Comparison of ENCODE assay signal across 1 cellular context in genomic region chr7:2956526-2957368, GRCh38.
TF ChIP-seq lines count a peak whose summit lies in the region.

No MANE protein-coding gene starts in this region.

TF ChIP-seq in K562, 482 proteins besides CTCF, POLR2A, EP300 and RAD21 (continued from another document and continues in another):
- TF ChIP-seq ZFP30 (CRISPR knock-in tag; IDR thresholded peaks at IDR 0.05; ENCODE audit: borderline replicate concordance) (no peak), ATF4 (CRISPR knock-in tag; IDR thresholded peaks at IDR 0.05) (peak; percentile 55; the same call in 1 of the 2 replicates), ZNF436 (CRISPR knock-in tag; IDR thresholded peaks at IDR 0.05) (no peak), ZBTB8A (IDR thresholded peaks at IDR 0.05; ENCODE audit: partially characterized antibody) (no peak), ZNF609 (CRISPR knock-in tag; IDR thresholded peaks at IDR 0.05; ENCODE audit: borderline replicate concordance) (no peak), HES1 (IDR thresholded peaks at IDR 0.05; ENCODE audit: low read depth) (no peak), SREBF1 (IDR thresholded peaks at IDR 0.05; ENCODE audit: borderline replicate concordance, low read depth, low read length) (no peak), KAT8 (IDR thresholded peaks at IDR 0.05; ENCODE audit: low read depth) (no peak), RFX7 (CRISPR knock-in tag; IDR thresholded peaks at IDR 0.05) (no peak), EHMT2 (IDR thresholded peaks at IDR 0.05) (peak; percentile 29; the same call in 1 of the 2 replicates), ATF6 (CRISPR knock-in tag; IDR thresholded peaks at IDR 0.05) (no peak), RREB1 (CRISPR knock-in tag; IDR thresholded peaks at IDR 0.05) (no peak), TAF7 (tag; IDR thresholded peaks at IDR 0.05) (peak; percentile 24; the same call in 1 of the 2 replicates), THRAP3 (IDR thresholded peaks at IDR 0.05; ENCODE audit: borderline replicate concordance) (no peak), HNRNPH1 (optimal IDR thresholded peaks at IDR 0.05; ENCODE audit: low read depth, low read length) (no peak), ELF2 (CRISPR knock-in tag; IDR thresholded peaks at IDR 0.05) (0 out of 2 replicates have a peak, but pooled peaks have one; percentile 18), TFAM (CRISPR knock-in tag; conservative IDR thresholded peaks at IDR 0.05) (no peak), THRB (CRISPR knock-in tag; conservative IDR thresholded peaks at IDR 0.05) (no peak), ZNF239 (CRISPR knock-in tag; IDR thresholded peaks at IDR 0.05) (peak; percentile 23), CREB3 (tag; conservative IDR thresholded peaks at IDR 0.05; ENCODE audit: low read depth) (peak; percentile 98), SFPQ (IDR thresholded peaks at IDR 0.05; ENCODE audit: low read depth, low read length) (no peak), RBM25 (IDR thresholded peaks at IDR 0.05; ENCODE audit: low read depth, low read length, severe bottlenecking) (no peak), THAP7 (CRISPR knock-in tag; IDR thresholded peaks at IDR 0.05) (no peak), GTF2E2 (tag; IDR thresholded peaks at IDR 0.05) (no peak), SAP30 (IDR thresholded peaks at IDR 0.05; ENCODE audit: borderline replicate concordance, insufficient read depth, low read depth, low read length, poor library complexity, severe bottlenecking) (no peak), POLR2G (IDR thresholded peaks at IDR 0.05; ENCODE audit: low read depth, low read length) (no peak), HNRNPUL1 (IDR thresholded peaks at IDR 0.05; ENCODE audit: low read length) (no peak), ZNF263 (CRISPR knock-in tag; IDR thresholded peaks at IDR 0.05; ENCODE audit: borderline replicate concordance) (no peak), ZBTB17 (CRISPR knock-in tag; IDR thresholded peaks at IDR 0.05) (peak; percentile 78), STAT5A (IDR thresholded peaks at IDR 0.05; ENCODE audit: borderline replicate concordance, low read length) (peak; percentile 60), ZNF212 (CRISPR knock-in tag; IDR thresholded peaks at IDR 0.05) (no peak), GATAD2B (IDR thresholded peaks at IDR 0.05; ENCODE audit: borderline replicate concordance) (no peak), ZBTB34 (CRISPR knock-in tag; IDR thresholded peaks at IDR 0.05) (no peak), ZNF551 (CRISPR knock-in tag; IDR thresholded peaks at IDR 0.05) (no peak), FOXA1 (IDR thresholded peaks at IDR 0.05; ENCODE audit: borderline replicate concordance) (no peak), NFE2 (IDR thresholded peaks at IDR 0.05; ENCODE audit: low read depth) (peak; percentile 95), NFIC (IDR thresholded peaks at IDR 0.05) (no peak), CREB1 (IDR thresholded peaks at IDR 0.05) (no peak), CREB1 (CRISPR knock-in tag; IDR thresholded peaks at IDR 0.05) (no peak), L3MBTL2 (IDR thresholded peaks at IDR 0.05) (peak; percentile 95), ZKSCAN8 (CRISPR knock-in tag; IDR thresholded peaks at IDR 0.05) (peak; percentile 89), ZC3H4 (CRISPR knock-in tag; IDR thresholded peaks at IDR 0.05; ENCODE audit: borderline replicate concordance) (no peak)
